ENCODE assay signal across 21 cellular contexts in the genomic region with DNA sequence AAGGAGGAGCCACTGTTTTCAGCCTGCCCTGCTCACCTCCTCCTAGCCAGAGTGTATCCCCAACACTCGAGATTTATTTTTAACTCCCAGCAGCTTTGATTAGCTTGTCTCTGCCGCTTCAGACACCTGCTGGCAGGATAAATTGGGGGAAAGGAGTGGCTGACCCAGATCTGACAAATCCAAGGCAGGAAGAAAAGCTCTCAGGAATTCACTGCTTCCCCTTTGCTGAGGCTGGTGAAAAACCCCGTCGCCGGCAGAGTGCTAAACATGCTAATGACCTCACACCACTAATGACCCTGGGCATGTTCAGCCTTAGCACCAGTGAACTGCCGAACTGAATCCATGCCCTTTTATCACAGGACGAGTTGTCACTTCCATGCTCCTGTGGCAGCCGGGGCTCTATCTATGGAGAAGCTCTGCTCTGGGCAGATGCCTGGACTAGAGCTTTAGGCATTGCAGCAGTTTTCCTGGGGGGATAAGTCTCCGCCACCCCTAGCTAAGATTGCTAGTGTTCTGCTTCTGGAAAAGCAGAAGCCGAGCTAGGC. TPM values are rescaled to one million over a fixed set of nuclear protein-coding genes. Genes with fewer than 3 reads are reported as not detected.
A peak's percentile ranks its signal among the peaks of the same experiment; 100 is the strongest.
DNase-seq lines count a peak whose midpoint lies in the region; ATAC-seq and TF ChIP-seq lines count a peak whose summit lies in the region.
"Had no signal": no experiment of that assay in that cellular context is flagged by ENCODE, and none has a peak within 500 bp of the region (broad histone marks: within the 10 kb centered on the region; RNA-seq: fewer than 3 reads in every experiment).

No MANE protein-coding gene starts in this region.

- TF ChIP-seq CTCF in endodermal cell (conservative IDR thresholded peaks at IDR 0.05) (peak; percentile 11), type B pancreatic cell (conservative IDR thresholded peaks at IDR 0.05) (no peak)

- H3K4me3 ChIP-seq in endodermal cell (ENCODE audit: low read length): peak overlapping the region; percentile 31
- H3K4me3 ChIP-seq: A549, gastrocnemius medialis, SK-N-MC had no signal

- ATAC-seq in Right ventricle myocardium inferior (peak; percentile 75), GM18519 (IDR thresholded peaks at IDR 0.05; ENCODE audit: low FRiP score, unreplicated experiment) (no peak)
- ATAC-seq: A549; activated T-cell treated with anti-CD3 and anti-CD28 coated beads, Interleukin-2, amount 50 U/mL, for 4 hours; gastrocnemius medialis had no signal

- H3K4me1 Mint-ChIP-seq in endodermal cell (peaks cover 38% of the 10 kb centered on the region), type B pancreatic cell (ENCODE audit: unreplicated experiment) (peaks cover 23% of the 10 kb centered on the region)
- H3K4me1 Mint-ChIP-seq: central memory CD8-positive, alpha-beta T cell had no signal

- H3K9me3 Mint-ChIP-seq in endodermal cell (no peaks in the 10 kb centered on the region), type B pancreatic cell (no peaks in the 10 kb centered on the region)
- H3K9me3 Mint-ChIP-seq: activated naive CD8-positive, alpha-beta T cell treated with anti-CD3 and anti-CD28 coated beads, Interleukin-2, amount 10 ng/mL, durations not matched to agents 7 days and 5 days; activated T-cell treated with anti-CD3 and anti-CD28 coated beads, Interleukin-2, amount 50 U/mL, for 4 hours; CD4-positive, alpha-beta T cell; central memory CD8-positive, alpha-beta T cell; stimulated activated naive CD8-positive, alpha-beta T cell treated with anti-CD3 and anti-CD28 coated beads, Interleukin-15, Interleukin-2, amounts not matched to agents 100 ng/mL and 50 ng/mL, for 24 hours had no signal

- peaks cover 17% of the 10 kb centered on the region for H3K4me1 ChIP-seq in endodermal cell (ENCODE audit: control insufficient read depth, insufficient read depth, low read length)
- H3K4me1 ChIP-seq: A549, gastrocnemius medialis had no signal

- H3K27ac ChIP-seq in endodermal cell (ENCODE audit: low read depth, low read length): peak overlapping the region; percentile 72
- peak overlapping the region; percentile 90 for H3K27ac ChIP-seq in layer of hippocampus (ENCODE audit: low read depth, low read length)
- H3K27ac ChIP-seq: A549, epithelial cell of prostate, gastrocnemius medialis, SK-N-MC had no signal

- H3K9ac ChIP-seq in endodermal cell (ENCODE audit: extremely low read depth, low read length, poor library complexity, severe bottlenecking): no peak overlapping the region

- no peaks in the 10 kb centered on the region for H3K9me3 ChIP-seq in endodermal cell (ENCODE audit: control insufficient read depth, low read length)
- H3K9me3 ChIP-seq: A549, gastrocnemius medialis had no signal

- H3K27ac Mint-ChIP-seq in endodermal cell (peak overlapping the region; percentile 92), type B pancreatic cell (peak overlapping the region; percentile 53)
- H3K27ac Mint-ChIP-seq: activated naive CD8-positive, alpha-beta T cell treated with anti-CD3 and anti-CD28 coated beads, Interleukin-2, amount 10 ng/mL, durations not matched to agents 7 days and 5 days; CD4-positive, alpha-beta T cell; stimulated activated naive CD8-positive, alpha-beta T cell treated with anti-CD3 and anti-CD28 coated beads, Interleukin-15, Interleukin-2, amounts not matched to agents 100 ng/mL and 50 ng/mL, for 24 hours had no signal

- WGBS in endodermal cell (ENCODE audit: insufficient coverage in 1 of 2, insufficient read length in 1 of 2), 2 experiments: 23% methylated on average over 9 to 10 of the region's 10 CpGs

- DNase-seq in Right ventricle myocardium inferior (ENCODE audit: missing footprints): no peak
- DNase-seq in cardiac septum (ENCODE audit: low spot score): no peak
- peak; percentile 88 for DNase-seq in endodermal cell
- DNase-seq in type B pancreatic cell (ENCODE audit: extremely low spot score, unreplicated experiment): no peak
- DNase-seq in SKM-1 (lab: John Stamatoyannopoulos, UW; ENCODE audit: unreplicated experiment): no peak
- no peak for DNase-seq in activated CD4-positive, alpha-beta T cell treated with anti-CD3 and anti-CD28 coated beads, Interleukin-2, amount 50 U/mL, for 1 hour
- DNase-seq: activated naive CD8-positive, alpha-beta T cell treated with anti-CD3 and anti-CD28 coated beads, Interleukin-2, amount 10 ng/mL, durations not matched to agents 7 days and 5 days; activated T-cell treated with anti-CD3 and anti-CD28 coated beads, Interleukin-2, amount 50 U/mL, for 4 hours; CD4-positive, alpha-beta T cell; DND-41; gastrocnemius medialis; HCEC 1CT; NCI-H1092; NCI-H446 treated with DMSO at 0.1 percent for 48 hours had no signal

- H3K36me3 ChIP-seq in endodermal cell (ENCODE audit: control insufficient read depth, insufficient read depth, low read length): no peaks in the 10 kb centered on the region
- H3K36me3 ChIP-seq: gastrocnemius medialis had no signal

- intact Hi-C loops in Right ventricle myocardium inferior (cut with DNase I) (no loop called here), cardiac septum (cut with DNase I) (no loop called here)

- peak overlapping the region; percentile 35 for H3K4me3 Mint-ChIP-seq in endodermal cell
- no peak overlapping the region for H3K4me3 Mint-ChIP-seq in type B pancreatic cell
- H3K4me3 Mint-ChIP-seq: activated naive CD8-positive, alpha-beta T cell treated with anti-CD3 and anti-CD28 coated beads, Interleukin-2, amount 10 ng/mL, durations not matched to agents 7 days and 5 days; activated T-cell treated with anti-CD3 and anti-CD28 coated beads, Interleukin-2, amount 50 U/mL, for 4 hours; CD4-positive, alpha-beta T cell; central memory CD8-positive, alpha-beta T cell; stimulated activated naive CD8-positive, alpha-beta T cell treated with anti-CD3 and anti-CD28 coated beads, Interleukin-15, Interleukin-2, amounts not matched to agents 100 ng/mL and 50 ng/mL, for 24 hours had no signal

- no peaks in the 10 kb centered on the region for H3K36me3 Mint-ChIP-seq in endodermal cell (ENCODE audit: low read depth)
- no peaks in the 10 kb centered on the region for H3K36me3 Mint-ChIP-seq in type B pancreatic cell
- H3K36me3 Mint-ChIP-seq: activated naive CD8-positive, alpha-beta T cell treated with anti-CD3 and anti-CD28 coated beads, Interleukin-2, amount 10 ng/mL, durations not matched to agents 7 days and 5 days had no signal

- H3K27me3 Mint-ChIP-seq in endodermal cell (ENCODE audit: insufficient read depth): peaks cover 6% of the 10 kb centered on the region
- peaks cover 20% of the 10 kb centered on the region for H3K27me3 Mint-ChIP-seq in type B pancreatic cell

- no peaks in the 10 kb centered on the region for H3K27me3 ChIP-seq in endodermal cell (ENCODE audit: control insufficient read depth, insufficient read depth, low read length, poor library complexity, severe bottlenecking)
- H3K27me3 ChIP-seq in layer of hippocampus (ENCODE audit: control insufficient read depth, insufficient read depth, low read length): no peaks in the 10 kb centered on the region

RNA-seq across cellular contexts. Expression of gene FEZ1, which starts 52.2 kb away (rescaled TPM):
- total RNA-seq in Right ventricle myocardium inferior (43.3 TPM), cardiac septum (35.3 TPM), endodermal cell (10 to 100 TPM; 11.5 to 13.7 TPM), type B pancreatic cell (ENCODE audit: low replicate concordance) (2.1 and 30.5 TPM in 2 replicates)
- polyA plus RNA-seq in endodermal cell (2013, experiment 1 of 2): 152 TPM
- 151 TPM for polyA plus RNA-seq in endodermal cell (2013, experiment 2 of 2)
- total RNA-seq: CD4-positive, alpha-beta T cell had no signal
